8 cellular contexts compared by ENCODE assay signal in the genomic region with DNA sequence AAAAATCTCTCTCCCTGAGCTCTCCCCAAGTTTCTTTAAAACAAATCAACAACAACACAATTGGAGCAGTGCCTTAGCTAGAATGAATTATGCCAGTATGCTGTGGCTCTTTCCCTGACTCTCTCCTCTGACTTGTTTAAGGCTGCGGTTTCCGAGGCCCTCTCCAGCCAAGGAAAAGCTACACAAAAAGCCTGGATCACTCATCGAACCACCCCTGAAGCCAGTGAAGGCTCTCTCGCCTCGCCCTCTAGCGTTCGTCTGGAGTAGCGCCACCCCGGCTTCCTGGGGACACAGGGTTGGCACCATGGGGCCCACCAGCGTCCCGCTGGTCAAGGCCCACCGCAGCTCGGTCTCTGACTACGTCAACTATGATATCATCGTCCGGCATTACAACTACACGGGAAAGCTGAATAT. TPM values are rescaled to one million over a fixed set of nuclear protein-coding genes. Genes with fewer than 3 reads are reported as not detected.
DNase-seq lines count a peak whose midpoint lies in the region; ATAC-seq and TF ChIP-seq lines count a peak whose summit lies in the region.

No MANE protein-coding gene starts in this region.

- no peak overlapping the region for H3K27ac ChIP-seq in SK-N-SH (ENCODE audit: low read depth in 2 of 2, low read length in 1 of 2)
- H3K27ac ChIP-seq in ovary: no peak overlapping the region
- H3K27ac ChIP-seq in testis: no peak overlapping the region

- no peak overlapping the region for H2AFZ ChIP-seq in SK-N-SH (ENCODE audit: low read depth)

- H3K27me3 ChIP-seq in SK-N-SH (ENCODE audit: insufficient read depth) (no peaks in the 10 kb centered on the region), ovary (no peaks in the 10 kb centered on the region), testis (no peaks in the 10 kb centered on the region)

- no peak overlapping the region; a peak in 1 of 4 replicates for H3K4me3 ChIP-seq in SK-N-SH (ENCODE audit: low read depth in 2 of 2, low read length in 1 of 2)
- H3K4me3 ChIP-seq in ovary: no peak overlapping the region
- peak overlapping the region in 1 of 2 donors; percentile 25 for H3K4me3 ChIP-seq in testis

- intact Hi-C loops in head of caudate nucleus (cut with DNase I) (loop anchor here (10.0 kb wide), 1 partner anchor 104 kb away; no protein-coding TSS in a partner anchor), ovary (cut with DNase I) (loop anchor here in 1 of 4 donors (10.0 kb wide), 1 partner anchor 314 kb away; no protein-coding TSS in a partner anchor), testis (cut with DNase I; ENCODE audit: low total_unique reads) (no loop called here)

- H3K4me1 ChIP-seq in SK-N-SH (ENCODE audit: control insufficient read depth in 1 of 2, insufficient read depth in 2 of 2, low read depth in 1 of 2, low read length in 1 of 2): peaks cover 0 to 8% of the 10 kb centered on the region in 2 experiments; a peak in 2 of 4 replicates
- peaks cover 4% of the 10 kb centered on the region for H3K4me1 ChIP-seq in ovary (ENCODE audit: insufficient read depth)
- peaks cover 12% of the 10 kb centered on the region for H3K4me1 ChIP-seq in testis

- peak overlapping the region; percentile 90 to 99 (median 96) for H3K4me3 Mint-ChIP-seq in IgD-negative memory B cell
- H3K4me3 Mint-ChIP-seq in activated naive CD4-positive, alpha-beta T cell treated with anti-CD3 and anti-CD28 coated beads, Interleukin-2, amount 50 U/mL, for 24 hours: peak overlapping the region; percentile 96

- no peaks in the 10 kb centered on the region for H4K20me1 ChIP-seq in SK-N-SH (ENCODE audit: insufficient read depth)

- H3F3A ChIP-seq in SK-N-SH (replicated peaks; ENCODE audit: insufficient read depth): peaks cover 4% of the 10 kb centered on the region

- peak; percentile 33 to 42 for DNase-seq in AML-193 (lab: John Stamatoyannopoulos, UW)
- DNase-seq in SK-N-SH: peak; percentile 86
- peak; percentile 43 to 91 (median 80) for DNase-seq in head of caudate nucleus
- DNase-seq in ovary: peak; percentile 55 to 79 (median 77)
- peak; percentile 85 for DNase-seq in testis

- TF ChIP-seq RAD21 in SK-N-SH (IDR thresholded peaks at IDR 0.05; ENCODE audit: low read length): peak; percentile 85

- H3K9me2 ChIP-seq in SK-N-SH: no peaks in the 10 kb centered on the region

- peaks cover 10% of the 10 kb centered on the region for H3K36me3 Mint-ChIP-seq in IgD-negative memory B cell
- H3K36me3 Mint-ChIP-seq in activated naive CD4-positive, alpha-beta T cell treated with anti-CD3 and anti-CD28 coated beads, Interleukin-2, amount 50 U/mL, for 24 hours: peaks cover 34% of the 10 kb centered on the region

- TF ChIP-seq POLR2A in ovary (IDR thresholded peaks at IDR 0.05) (no peak), testis (IDR thresholded peaks at IDR 0.05) (no peak)

- CTCF ChIA-PET in SK-N-SH (lab: Yijun Ruan, JAX): interaction anchor here (0.6 to 3.6 kb wide), 56 partner anchors 9 to 1431 kb away, joined by 3 to 45 read pairs (median 4); no protein-coding TSS in a partner anchor

- H3K9ac ChIP-seq in SK-N-SH: no peak overlapping the region

- WGBS in SK-N-SH (ENCODE audit: low lambda C conversion rate): 24% methylated on average over 15 of the region's 17 CpGs
- 10 to 16% (median 15%) methylated on average over 17 of the region's 17 CpGs for WGBS in ovary, 3 donors
- WGBS in testis, 2 donors: 5 to 12% methylated on average over 16 to 17 of the region's 17 CpGs

- H3K9me3 ChIP-seq in SK-N-SH (no peaks in the 10 kb centered on the region), ovary (no peaks in the 10 kb centered on the region), testis (no peaks in the 10 kb centered on the region)

- H3K4me2 ChIP-seq in SK-N-SH: 0 out of 2 replicates have a peak overlapping the region, but pooled peaks have one; percentile 11

- no peaks in the 10 kb centered on the region for H3K79me2 ChIP-seq in SK-N-SH (ENCODE audit: insufficient read depth)

- no peaks in the 10 kb centered on the region for H3K27me3 Mint-ChIP-seq in IgD-negative memory B cell
- no peaks in the 10 kb centered on the region for H3K27me3 Mint-ChIP-seq in activated naive CD4-positive, alpha-beta T cell treated with anti-CD3 and anti-CD28 coated beads, Interleukin-2, amount 50 U/mL, for 24 hours

- H3K27ac Mint-ChIP-seq in IgD-negative memory B cell: peak overlapping the region; percentile 91 to 96 (median 95)
- peak overlapping the region; percentile 99 for H3K27ac Mint-ChIP-seq in activated naive CD4-positive, alpha-beta T cell treated with anti-CD3 and anti-CD28 coated beads, Interleukin-2, amount 50 U/mL, for 24 hours

- TF ChIP-seq CTCF in SK-N-SH (IDR thresholded peaks at IDR 0.05) (peak; percentile 94), ovary (IDR thresholded peaks at IDR 0.05) (peak; percentile 45 to 74 (median 49)), testis (IDR thresholded peaks at IDR 0.05) (peak; percentile 62 to 77 (median 65))

- H3K4me1 Mint-ChIP-seq in IgD-negative memory B cell: peaks cover 52 to 60% (median 54%) of the 10 kb centered on the region in 3 donors
- peaks cover 64% of the 10 kb centered on the region for H3K4me1 Mint-ChIP-seq in activated naive CD4-positive, alpha-beta T cell treated with anti-CD3 and anti-CD28 coated beads, Interleukin-2, amount 50 U/mL, for 24 hours

- H3K36me3 ChIP-seq in SK-N-SH (replicated peaks in 1 of 2; ENCODE audit: control insufficient read depth in 1 of 2, insufficient read depth in 2 of 2, low read length in 1 of 2) (no peaks in the 10 kb centered on the region), ovary (no peaks in the 10 kb centered on the region), testis (ENCODE audit: low read depth, missing control alignments) (no peaks in the 10 kb centered on the region)

- POLR2A ChIA-PET in SK-N-SH (lab: Yijun Ruan, JAX): no interaction called here

- no peaks in the 10 kb centered on the region for H3K9me3 Mint-ChIP-seq in IgD-negative memory B cell
- no peaks in the 10 kb centered on the region for H3K9me3 Mint-ChIP-seq in activated naive CD4-positive, alpha-beta T cell treated with anti-CD3 and anti-CD28 coated beads, Interleukin-2, amount 50 U/mL, for 24 hours

- peak; percentile 31 for ATAC-seq in GM18907 (IDR thresholded peaks at IDR 0.05; ENCODE audit: unreplicated experiment)

- TF ChIP-seq EP300 in SK-N-SH (IDR thresholded peaks at IDR 0.05; ENCODE audit: borderline replicate concordance in 1 of 2, low read depth in 1 of 2, low read length in 1 of 2): no peak
- no peak for TF ChIP-seq EP300 in ovary (IDR thresholded peaks at IDR 0.05)

TF ChIP-seq in SK-N-SH, 30 proteins besides CTCF, POLR2A, EP300 and RAD21:
- no peak for TF ChIP-seq GATA2 (CRISPR knock-in tag; IDR thresholded peaks at IDR 0.05)
- peak; percentile 90 for TF ChIP-seq SMC3 (IDR thresholded peaks at IDR 0.05; ENCODE audit: low read depth, low read length)
- peak; percentile 19; the same call in 1 of the 2 replicates for TF ChIP-seq NFIC (IDR thresholded peaks at IDR 0.05; ENCODE audit: borderline replicate concordance)
- TF ChIP-seq USF1 (IDR thresholded peaks at IDR 0.05; ENCODE audit: borderline replicate concordance, low read depth): no peak
- TF ChIP-seq JUND (IDR thresholded peaks at IDR 0.05): no peak

RNA-seq across cellular contexts. Expression of gene S1PR1, which starts 1.9 kb away (rescaled TPM):
- polyA plus RNA-seq in IgD-negative memory B cell (126 TPM), SK-N-SH (2012; rRNA removed) (5.9 and 6.5 TPM in 2 replicates), ovary (10 to 100 TPM; 25.8 to 27.8 TPM), testis (ENCODE audit: insufficient read depth, low read depth, low replicate concordance) (9.3 TPM)
- polyA plus RNA-seq in SK-N-SH (2012; cell fraction: cytosol; rRNA removed): 3.9 and 5.5 TPM in 2 replicates
- polyA plus RNA-seq in SK-N-SH (2012; cell fraction: nucleus; rRNA removed): 2.0 and 4.0 TPM in 2 replicates
- total RNA-seq in ovary (10 to 100 TPM in 3 of 7 donors, 1 to 10 TPM in 4; 8.0 to 26.2 (median 8.8) TPM), testis (10 to 100 TPM in 1 of 2 donors, 1 to 10 TPM in 1; 6.4 to 11.5 TPM)
